Comparison of ENCODE assay signal across 8 cellular contexts in genomic region chr12:112107728-112108447, GRCh38. TPM values are rescaled to one million over a fixed set of nuclear protein-coding genes. Genes with fewer than 3 reads are reported as not detected.
A peak's percentile ranks its signal among the peaks of the same experiment; 100 is the strongest.
DNase-seq lines count a peak whose midpoint lies in the region; ATAC-seq and TF ChIP-seq lines count a peak whose summit lies in the region.

No MANE protein-coding gene starts in this region.

- H3K27me3 ChIP-seq in CD4-positive, CD25-positive, alpha-beta regulatory T cell (ENCODE audit: control insufficient read depth, insufficient read depth, low read length) = no peaks in the 10 kb centered on the region
- H3K27me3 ChIP-seq in effector memory CD4-positive, alpha-beta T cell (replicated peaks; ENCODE audit: control insufficient read depth, insufficient read depth, low read length, poor library complexity, severe bottlenecking) = no peaks in the 10 kb centered on the region
- H3K27me3 ChIP-seq in muscle layer of colon (ENCODE audit: control insufficient read depth in 1 of 2, insufficient read depth in 2 of 2, low read length in 2 of 2) (no peaks in the 10 kb centered on the region), upper lobe of right lung (no peaks in the 10 kb centered on the region)

- peaks cover 8% of the 10 kb centered on the region for H3K27me3 Mint-ChIP-seq in CD4-positive, CD25-positive, alpha-beta regulatory T cell

- peak overlapping the region; percentile 88 for H3K27ac ChIP-seq in CD4-positive, CD25-positive, alpha-beta regulatory T cell (ENCODE audit: insufficient read depth, low read length, poor library complexity, severe bottlenecking)
- H3K27ac ChIP-seq in HEK293 (ENCODE audit: extremely low read depth, low read depth, low read length) = peak overlapping the region; percentile 95
- peak overlapping the region; percentile 87 for H3K27ac ChIP-seq in effector memory CD4-positive, alpha-beta T cell (ENCODE audit: insufficient read depth, low read length, poor library complexity, severe bottlenecking)
- H3K27ac ChIP-seq in muscle layer of colon (ENCODE audit: low read depth, low read length) = peak overlapping the region; percentile 100
- peak overlapping the region; percentile 96 for H3K27ac ChIP-seq in upper lobe of right lung

- H3K4me1 Mint-ChIP-seq in CD4-positive, CD25-positive, alpha-beta regulatory T cell = peaks cover 8 to 64% (median 47%) of the 10 kb centered on the region in 4 donors

- CTCF ChIA-PET in HEK293 (lab: Yijun Ruan, JAX) = no interaction called here

- no peaks in the 10 kb centered on the region for H3K9me3 ChIP-seq in CD4-positive, CD25-positive, alpha-beta regulatory T cell (ENCODE audit: control insufficient read depth in 2 of 2, low read length in 2 of 2)
- no peaks in the 10 kb centered on the region for H3K9me3 ChIP-seq in HEK293 (ENCODE audit: control insufficient read depth, insufficient read depth, low read depth, low read length)
- H3K9me3 ChIP-seq in effector memory CD4-positive, alpha-beta T cell (ENCODE audit: control insufficient read depth, low read length) = no peaks in the 10 kb centered on the region
- no peaks in the 10 kb centered on the region for H3K9me3 ChIP-seq in muscle layer of colon (ENCODE audit: low read length)
- no peaks in the 10 kb centered on the region for H3K9me3 ChIP-seq in upper lobe of right lung

- H3K9me3 Mint-ChIP-seq in CD4-positive, CD25-positive, alpha-beta regulatory T cell = no peaks in the 10 kb centered on the region

- peaks cover 33% of the 10 kb centered on the region for H3K4me1 ChIP-seq in CD4-positive, CD25-positive, alpha-beta regulatory T cell (ENCODE audit: control insufficient read depth, insufficient read depth, low read length, poor library complexity, severe bottlenecking)
- H3K4me1 ChIP-seq in HEK293 (ENCODE audit: control insufficient read depth, insufficient read depth, low read length) (peaks cover 18% of the 10 kb centered on the region), muscle layer of colon (ENCODE audit: insufficient read depth, low read length) (peaks cover 28% of the 10 kb centered on the region), upper lobe of right lung (peaks cover 29% of the 10 kb centered on the region)
- H3K4me1 ChIP-seq in effector memory CD4-positive, alpha-beta T cell (ENCODE audit: control insufficient read depth, insufficient read depth, low read length, poor library complexity, severe bottlenecking) = peaks cover 7% of the 10 kb centered on the region

- peak in 1 of 3 donors; percentile 21 for DNase-seq in CD4-positive, CD25-positive, alpha-beta regulatory T cell
- peak; percentile 8 for DNase-seq in SKM-1 (lab: John Stamatoyannopoulos, UW; ENCODE audit: unreplicated experiment)
- DNase-seq in effector memory CD4-positive, alpha-beta T cell = no peak
- peak; percentile 65 for DNase-seq in upper lobe of right lung
- no peak for DNase-seq in NCI-H2196 (lab: John Stamatoyannopoulos, UW; ENCODE audit: unreplicated experiment)

- H3K36me3 ChIP-seq in CD4-positive, CD25-positive, alpha-beta regulatory T cell (ENCODE audit: control insufficient read depth, insufficient read depth, low read length) = no peaks in the 10 kb centered on the region
- H3K36me3 ChIP-seq in HEK293 (ENCODE audit: control insufficient read depth in 2 of 2, insufficient read depth in 1 of 2, low read length in 2 of 2) (peaks cover 13 to 27% of the 10 kb centered on the region in 2 experiments; a peak in 2 of 3 replicates), muscle layer of colon (ENCODE audit: insufficient read depth, low read length) (no peaks in the 10 kb centered on the region), upper lobe of right lung (no peaks in the 10 kb centered on the region)
- H3K36me3 ChIP-seq in effector memory CD4-positive, alpha-beta T cell (ENCODE audit: control insufficient read depth, insufficient read depth, low read length) = no peaks in the 10 kb centered on the region

- intact Hi-C loops in upper lobe of right lung (cut with DNase I) = no loop called here

- peak overlapping the region; percentile 69 for H3K9ac ChIP-seq in muscle layer of colon (ENCODE audit: low read length)

- peak overlapping the region; percentile 93 to 98 (median 95) for H3K27ac Mint-ChIP-seq in CD4-positive, CD25-positive, alpha-beta regulatory T cell

- peak overlapping the region; percentile 97 to 99 (median 98) for H3K4me3 Mint-ChIP-seq in CD4-positive, CD25-positive, alpha-beta regulatory T cell

- POLR2A ChIA-PET in HEK293 (lab: Yijun Ruan, JAX) = interaction anchor here (0.8 to 5.9 kb wide), 6 partner anchors 9 to 95 kb away, joined by 3 to 53 read pairs (median 8); partner anchors contain the start of genes ERP29, TMEM116 and TRAFD1

- peak overlapping the region; percentile 84 for H3K4me3 ChIP-seq in CD4-positive, CD25-positive, alpha-beta regulatory T cell (ENCODE audit: low read depth, low read length)
- H3K4me3 ChIP-seq in HEK293 (ENCODE audit: low read depth, low read length) (peak overlapping the region; percentile 88), muscle layer of colon (ENCODE audit: low read depth in 1 of 2, low read length in 2 of 2) (peak overlapping the region; percentile 69 to 99), upper lobe of right lung (peak overlapping the region; percentile 95)
- peak overlapping the region; percentile 90 for H3K4me3 ChIP-seq in effector memory CD4-positive, alpha-beta T cell (ENCODE audit: insufficient read depth, low read depth, low read length, poor library complexity, severe bottlenecking)

- peaks cover 3% of the 10 kb centered on the region for H3K36me3 Mint-ChIP-seq in CD4-positive, CD25-positive, alpha-beta regulatory T cell

- no peak for ATAC-seq in CD4-positive, CD25-positive, alpha-beta regulatory T cell (ENCODE audit: low read depth in 2 of 2)
- ATAC-seq in upper lobe of right lung (peak; percentile 12), GM21447 (IDR thresholded peaks at IDR 0.05; ENCODE audit: unreplicated experiment) (no peak)

- TF ChIP-seq CTCF in HEK293 (tag by site-specific recombination; IDR thresholded peaks at IDR 0.05) (peak; percentile 16; the same call in 1 of the 2 replicates), upper lobe of right lung (IDR thresholded peaks at IDR 0.05) (no peak)

TF ChIP-seq in HEK293, 187 proteins besides CTCF, POLR2A, EP300 and RAD21 (continues in another document):
- TF ChIP-seq HOXD13 (CRISPR knock-in tag; IDR thresholded peaks at IDR 0.05; ENCODE audit: borderline replicate concordance) (0 out of 2 replicates have a peak, but pooled peaks have one; percentile 7), ZNF600 (tag by site-specific recombination; IDR thresholded peaks at IDR 0.05) (0 out of 2 replicates have a peak, but pooled peaks have one; percentile 69), KLF9 (tag by site-specific recombination; IDR thresholded peaks at IDR 0.05; ENCODE audit: low read depth) (peak; percentile 43), PRDM10 (tag by site-specific recombination; IDR thresholded peaks at IDR 0.05) (no peak), KLF16 (tag by site-specific recombination; IDR thresholded peaks at IDR 0.05) (0 out of 2 replicates have a peak, but pooled peaks have one; percentile 23), ZBTB20 (tag by site-specific recombination; IDR thresholded peaks at IDR 0.05) (peak; percentile 16; the same call in 1 of the 2 replicates), YY2 (tag by site-specific recombination; IDR thresholded peaks at IDR 0.05) (no peak), ZNF561 (tag by site-specific recombination; IDR thresholded peaks at IDR 0.05; ENCODE audit: borderline replicate concordance) (no peak), ZNF335 (tag by site-specific recombination; conservative IDR thresholded peaks at IDR 0.05) (peak; percentile 84), ZNF571 (tag by site-specific recombination; IDR thresholded peaks at IDR 0.05) (no peak), ZNF645 (tag by site-specific recombination; IDR thresholded peaks at IDR 0.05) (no peak), ZNF341 (tag by site-specific recombination; IDR thresholded peaks at IDR 0.05; ENCODE audit: low read depth) (peak; percentile 34; the same call in 1 of the 2 replicates)

RNA-seq across cellular contexts. Expression of gene NAA25, which starts 0.7 kb away (rescaled TPM):
- 27.9 TPM for total RNA-seq in CD4-positive, CD25-positive, alpha-beta regulatory T cell
- 10 to 100 TPM in 3 of 4 donors, 1 to 10 TPM in 1; 8.0 to 19.0 (median 12.6) TPM for polyA plus RNA-seq in CD4-positive, CD25-positive, alpha-beta regulatory T cell
- 18.8 TPM for total RNA-seq in upper lobe of right lung

RNA-seq across cellular contexts. Expression of gene TRAFD1, which starts 17.5 kb away (rescaled TPM):
- total RNA-seq in CD4-positive, CD25-positive, alpha-beta regulatory T cell = 43.4 TPM
- 10 to 100 TPM; 73.5 to 95.7 (median 83.0) TPM for polyA plus RNA-seq in CD4-positive, CD25-positive, alpha-beta regulatory T cell
- 35.3 TPM for total RNA-seq in upper lobe of right lung

Comparison
In these comparisons a context has a peak if more than half of its experiments do, and no peak if none do; other contexts are left out.
1. DNase-seq: peak in SKM-1 (single experiment) and upper lobe of right lung (single experiment); none in effector memory CD4-positive, alpha-beta T cell (0 of 3) and NCI-H2196 (single experiment).
2. Peak in every context shown above with its lines, with median percentiles within 50 percentile points of each other: H3K27ac ChIP-seq and H3K4me3 ChIP-seq.